In genomic region chr21:16305686-16306085, GRCh38 we compare ENCODE assay signal across 12 cellular contexts.
DNase-seq lines count a peak whose midpoint lies in the region; ATAC-seq and TF ChIP-seq lines count a peak whose summit lies in the region.
"Had no signal": no experiment of that assay in that cellular context is flagged by ENCODE, and none has a peak within 500 bp of the region (broad histone marks: within the 10 kb centered on the region; RNA-seq: fewer than 3 reads in every experiment).

No MANE protein-coding gene starts in this region.

- H3K27ac Mint-ChIP-seq in T-cell = no peak overlapping the region

- H3K4me1 Mint-ChIP-seq in T-cell = peaks cover 3 to 7% (median 3%) of the 10 kb centered on the region in 3 donors

- DNase-seq in GM23248 (peak; percentile 48), glomerular visceral epithelial cell (ENCODE audit: extremely low spot score) (peak; percentile 5), psoas muscle (peak in 1 of 2 donors; percentile 29), T-cell (no peak), KBM-7 (no peak), amniotic stem cell (lab: John Stamatoyannopoulos, UW) (no peak)
- DNase-seq: activated CD8-positive, alpha-beta memory T cell treated with anti-CD3 and anti-CD28 coated beads for 24 hours; NCI-H1105 treated with DMSO at 0.1 percent for 48 hours; SHP77 treated with DMSO at 0.1 percent for 48 hours had no signal

- H3K79me2 ChIP-seq in GM23248 (ENCODE audit: insufficient read depth) = peaks cover 56% of the 10 kb centered on the region

- in situ Hi-C loops in GM23248 (cut with MboI) = loop anchor here (10.0 kb wide), 1 partner anchor 111 kb away; no protein-coding TSS in a partner anchor
- in situ Hi-C loops in KBM-7 (cut with MboI; ENCODE audit: low pct_unique_long_range_greater_than_20kb, low sequenced_read_pairs) = no loop called here

- H4K20me1 ChIP-seq in GM23248 (ENCODE audit: insufficient read depth) = no peaks in the 10 kb centered on the region

- 0 out of 2 replicates have a peak, but pooled peaks cover 3% of the 10 kb centered on the region for H3F3A ChIP-seq in GM23248 (ENCODE audit: insufficient read depth)

- no peaks in the 10 kb centered on the region for H3K36me3 Mint-ChIP-seq in T-cell

- peak overlapping the region; percentile 57 for H3K4me3 ChIP-seq in GM23248
- peak overlapping the region; percentile 57 for H3K4me3 ChIP-seq in psoas muscle
- H3K4me3 ChIP-seq: thoracic aorta had no signal

- WGBS in GM23248 (ENCODE audit: low coverage in 1 of 2, low lambda C conversion rate in 2 of 2, missing lambda C conversion rate in 2 of 2), 2 experiments = 44 to 51% methylated on average over 6 of the region's 6 CpGs
- WGBS in psoas muscle, 3 donors = 22 to 26% (median 25%) methylated on average over 6 of the region's 6 CpGs

- no peaks in the 10 kb centered on the region for H3K27me3 ChIP-seq in GM23248 (replicated peaks; ENCODE audit: insufficient read depth)
- no peaks in the 10 kb centered on the region for H3K27me3 ChIP-seq in psoas muscle (ENCODE audit: insufficient read depth in 3 of 3, low read length in 2 of 3)

- H3K9me3 ChIP-seq in GM23248 (ENCODE audit: low read depth) = no peaks in the 10 kb centered on the region
- H3K9me3 ChIP-seq in psoas muscle = no peaks in the 10 kb centered on the region
- H3K9me3 ChIP-seq: thoracic aorta had no signal

- H3K4me2 ChIP-seq in GM23248 (ENCODE audit: unreplicated experiment) = peak overlapping the region; percentile 100

- intact Hi-C loops in psoas muscle (cut with DNase I) = loop anchor here (5.0 to 10.0 kb wide), 4 partner anchors 93 to 119 kb away; no protein-coding TSS in a partner anchor

- peak overlapping the region; percentile 18; the same call in 1 of the 2 replicates for H3K27ac ChIP-seq in GM23248
- peak overlapping the region; percentile 62 for H3K27ac ChIP-seq in angular gyrus (ENCODE audit: low read depth, low read length)
- H3K27ac ChIP-seq in psoas muscle = peak overlapping the region; percentile 79
- H3K27ac ChIP-seq: thoracic aorta had no signal

- H3K4me1 ChIP-seq in GM23248 (ENCODE audit: insufficient read depth) = peaks cover 33% of the 10 kb centered on the region
- H3K4me1 ChIP-seq in psoas muscle = peaks cover 20% of the 10 kb centered on the region

- ATAC-seq in psoas muscle = peak in 1 of 4 donors; percentile 37
- ATAC-seq in T-cell (replicated peaks in 1 of 4) = no peak
- ATAC-seq in HG02798 (IDR thresholded peaks at IDR 0.05; ENCODE audit: poor library complexity, unreplicated experiment) = no peak

- H3K4me3 Mint-ChIP-seq in T-cell = no peak overlapping the region

- CTCF ChIA-PET in T-cell (lab: Charles Lee) = no interaction called here

- no peaks in the 10 kb centered on the region for H3K9me2 ChIP-seq in GM23248 (ENCODE audit: insufficient read depth)

- POLR2A ChIA-PET in T-cell (lab: Charles Lee) = interaction anchor here (0.7 kb wide), 2 partner anchors 135 to 497 kb away, joined by 3 to 4 read pairs; no protein-coding TSS in a partner anchor

- H2AFZ ChIP-seq in GM23248 = peak overlapping the region; percentile 33

- H3K27me3 Mint-ChIP-seq in T-cell = no peaks in the 10 kb centered on the region

- H3K9me3 Mint-ChIP-seq in T-cell = no peaks in the 10 kb centered on the region

- H3K36me3 ChIP-seq in GM23248 (ENCODE audit: low read depth) = no peaks in the 10 kb centered on the region
- no peaks in the 10 kb centered on the region for H3K36me3 ChIP-seq in psoas muscle (ENCODE audit: insufficient read depth in 1 of 2, low read depth in 1 of 2)
- H3K36me3 ChIP-seq: thoracic aorta had no signal

- no peak for TF ChIP-seq CTCF in psoas muscle (IDR thresholded peaks at IDR 0.05)

- H3K9ac ChIP-seq in GM23248 = peak overlapping the region; percentile 80

Comparison
In these comparisons a context has a peak if more than half of its experiments do, and no peak if none do; other contexts are left out.
1. DNase-seq: peak in GM23248 (single experiment) and glomerular visceral epithelial cell (single experiment); none in T-cell (0 of 34), KBM-7 (single experiment) and amniotic stem cell (single experiment).
2. H3K27ac ChIP-seq: peak in every context shown above with its lines; median percentile 79 in psoas muscle; 62 in angular gyrus; 18 in GM23248.